14 cellular contexts compared by ENCODE assay signal in the genomic region with DNA sequence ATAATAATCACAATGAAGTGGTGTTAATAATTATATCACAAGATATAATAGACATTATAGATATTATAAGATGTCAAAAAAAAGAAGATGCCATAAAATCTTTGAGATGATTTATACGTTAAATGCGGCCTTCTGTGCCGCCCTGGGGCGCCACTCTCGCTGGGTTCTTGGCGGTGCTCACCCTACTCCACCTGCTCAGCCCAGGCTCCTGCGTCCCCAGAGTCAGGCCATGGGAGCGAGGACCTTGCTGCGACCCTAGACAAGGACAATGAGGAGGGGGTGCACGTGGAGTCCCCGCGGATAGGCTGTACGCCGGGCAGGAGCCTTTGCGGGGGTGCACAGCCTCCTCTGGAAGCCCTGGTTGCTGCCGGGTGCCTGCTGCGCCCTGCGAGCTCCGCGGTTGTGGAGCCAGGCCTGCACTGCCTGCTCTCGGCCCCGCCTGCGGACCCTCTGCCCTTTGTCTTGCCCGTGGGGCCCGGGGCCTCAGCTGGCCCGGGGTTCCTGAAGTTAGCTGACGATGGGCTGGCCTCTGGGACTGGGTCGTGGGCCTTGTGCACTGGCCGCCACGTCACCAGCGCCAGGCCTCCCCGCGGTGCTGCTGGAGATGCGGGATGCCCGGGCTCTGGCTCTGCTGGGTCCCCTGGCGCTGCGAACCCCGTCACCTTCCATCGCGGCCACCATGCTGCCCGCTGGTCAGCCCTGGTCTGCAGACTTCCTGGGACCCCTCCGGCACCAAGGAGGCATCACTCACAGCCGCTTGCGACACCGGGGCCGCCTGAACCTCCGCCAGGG. TPM values are rescaled to one million over a fixed set of nuclear protein-coding genes. Genes with fewer than 3 reads are reported as not detected.
"Had no signal": no experiment of that assay in that cellular context is flagged by ENCODE, and none has a peak within 500 bp of the region (broad histone marks: within the 10 kb centered on the region; RNA-seq: fewer than 3 reads in every experiment).

No MANE protein-coding gene starts in this region.

RNA-seq across cellular contexts. Expression of a gene that starts 35.6 kb away (rescaled TPM):
- total RNA-seq: activated B cell treated with CpG ODN at 0.5 μM for 24 hours; activated CD4-positive, alpha-beta memory T cell treated with anti-CD3 and anti-CD28 coated beads for 36 hours; activated CD4-positive, alpha-beta memory T cell treated with anti-CD3 and anti-CD28 coated beads, Interleukin-2, amount 10 ng/mL, durations not matched to agents 7 days and 5 days; activated CD4-positive, alpha-beta T cell treated with anti-CD3 and anti-CD28 coated beads for 36 hours; activated CD4-positive, alpha-beta T cell treated with anti-CD3 and anti-CD28 coated beads, Interleukin-2, amount 10 ng/mL, durations not matched to agents 7 days and 5 days; activated CD8-positive, alpha-beta memory T cell treated with anti-CD3 and anti-CD28 coated beads for 36 hours; activated CD8-positive, alpha-beta memory T cell treated with anti-CD3 and anti-CD28 coated beads, Interleukin-2, amount 10 ng/mL, durations not matched to agents 7 days and 5 days; activated CD8-positive, alpha-beta T cell treated with anti-CD3 and anti-CD28 coated beads for 36 hours; activated CD8-positive, alpha-beta T cell treated with anti-CD3 and anti-CD28 coated beads, Interleukin-2, amount 10 ng/mL, durations not matched to agents 7 days and 5 days; T-cell; T-helper 1 cell treated with Interleukin-12 subunit alpha and Interleukin-12 subunit beta and Interleukin-4 antibody, amounts not matched to agents 30 ng/mL and 1 ng/mL, for 36 hours; T-helper 17 cell; T-helper 2 cell treated with Interferon-gamma antibody and Interleukin-4, amounts not matched to agents 100 ng/mL and 5 ng/mL, for 36 hours; WTC11 had no signal
